In genomic region chr1:19067187-19067911, GRCh38 we compare ENCODE assay signal across 10 cellular contexts.
A peak's percentile ranks its signal among the peaks of the same experiment; 100 is the strongest.
DNase-seq lines count a peak whose midpoint lies in the region; ATAC-seq and TF ChIP-seq lines count a peak whose summit lies in the region.
"Had no signal": no experiment of that assay in that cellular context is flagged by ENCODE, and none has a peak within 500 bp of the region (broad histone marks: within the 10 kb centered on the region; RNA-seq: fewer than 3 reads in every experiment).

No MANE protein-coding gene starts in this region.

- no peaks in the 10 kb centered on the region; the same call in 1 of the 2 replicates for H4K20me1 ChIP-seq in IMR-90 (ENCODE audit: insufficient read depth, low read length)

- DNase-seq in AG04450 (ENCODE audit: low read depth, low spot score) (no peak), IMR-90 (no peak), caudate nucleus (lab: John Stamatoyannopoulos, UW) (peak in 50 of 61 donors; percentile 16 to 90 (median 75)), mesendoderm (peak; percentile 92), AG20443 (ENCODE audit: low spot score) (no peak), NCI-H1930 (lab: John Stamatoyannopoulos, UW) (no peak)
- DNase-seq: RPMI8226, small intestine had no signal

- H4K5ac ChIP-seq in IMR-90 (ENCODE audit: low read depth, low read length): no peak overlapping the region
- no peak overlapping the region for H4K5ac ChIP-seq in mesendoderm (ENCODE audit: low read length)

- CTCF ChIA-PET in AG04450 (lab: Charles Lee): interaction anchor here (0.7 to 2.7 kb wide), 2 partner anchors 154 to 160 kb away, joined by 3 to 12 read pairs; no protein-coding TSS in a partner anchor
- CTCF ChIA-PET in IMR-90 (lab: Yijun Ruan, JAX): no interaction called here

- WGBS in IMR-90 (ENCODE audit: extremely low coverage in 2 of 2, insufficient read length in 1 of 2), 2 experiments: 57% methylated on average over 5 of the region's 17 CpGs; no CpG with 5 or more reads in 1 of the 2 experiments
- no CpG with 5 or more reads among the region's 17 CpGs for WGBS in mesendoderm (ENCODE audit: extremely low coverage, insufficient coverage, low lambda C conversion rate)

- ATAC-seq in IMR-90 (ENCODE audit: low read depth) (no peak), HG02981 (IDR thresholded peaks at IDR 0.05; ENCODE audit: unreplicated experiment) (no peak), GM18873 (IDR thresholded peaks at IDR 0.05; ENCODE audit: low FRiP score, unreplicated experiment) (no peak)

- intact Hi-C loops in IMR-90 (cut with micrococcal nuclease): no loop called here

- H2BK15ac ChIP-seq in IMR-90 (ENCODE audit: low read depth, low read length) (no peak overlapping the region), mesendoderm (replicated peaks; ENCODE audit: low read depth) (no peak overlapping the region)

- H2AFZ ChIP-seq in IMR-90 (replicated peaks; ENCODE audit: low read length, poor library complexity): peak overlapping the region; percentile 52

- no peaks in the 10 kb centered on the region for H3K9me1 ChIP-seq in IMR-90 (ENCODE audit: insufficient read depth, low read length)

- H3K9me3 ChIP-seq in AG04450 (ENCODE audit: control insufficient read depth, insufficient read depth, low read length): no peaks in the 10 kb centered on the region; the same call in 1 of the 2 replicates
- H3K9me3 ChIP-seq in IMR-90 (ENCODE audit: control insufficient read depth, insufficient read depth, low read length): no peaks in the 10 kb centered on the region

- peak overlapping the region; percentile 67 for H2AK5ac ChIP-seq in IMR-90 (ENCODE audit: low read depth, low read length)
- H2AK5ac ChIP-seq in mesendoderm (ENCODE audit: low read length): no peak overlapping the region

- H3K79me1 ChIP-seq in IMR-90 (ENCODE audit: low read depth in 1 of 2, low read length in 2 of 2) (no peaks in the 10 kb centered on the region), mesendoderm (ENCODE audit: low read length) (no peaks in the 10 kb centered on the region)

- H2AK9ac ChIP-seq in IMR-90 (replicated peaks; ENCODE audit: low read depth, low read length, poor library complexity): peak overlapping the region; percentile 20

- H4K91ac ChIP-seq in IMR-90 (ENCODE audit: insufficient read depth, low read depth, low read length): no peak overlapping the region

- H2BK120ac ChIP-seq in IMR-90 (ENCODE audit: low read depth, low read length) (peak overlapping the region; percentile 46; the same call in 1 of the 2 replicates), mesendoderm (ENCODE audit: low read depth, low read length) (no peak overlapping the region)

- dilution Hi-C loops in IMR-90 (cut with HindIII; ENCODE audit: low sequenced_read_pairs, unreplicated experiment): no loop called here

- H4K8ac ChIP-seq in IMR-90 (ENCODE audit: low read depth in 2 of 2, low read length in 2 of 2) (no peak overlapping the region), mesendoderm (ENCODE audit: low read depth, low read length) (no peak overlapping the region)

- H3K4me3 ChIP-seq in AG04450 (ENCODE audit: low read depth, low read length) (no peak overlapping the region), IMR-90 (ENCODE audit: insufficient read depth, low read depth, low read length) (no peak overlapping the region), mesendoderm (ENCODE audit: low read length) (no peak overlapping the region)

- BruUV-seq in IMR-90 (replicated peaks; lab: Mats Ljungman, UMichigan): no TSS peak

- TF ChIP-seq POLR2A in IMR-90 (IDR thresholded peaks at IDR 0.05; ENCODE audit: low read depth, low read length): no peak

- H3K9ac ChIP-seq in IMR-90 (ENCODE audit: low read depth, low read length) (no peak overlapping the region), mesendoderm (ENCODE audit: low read length) (peak overlapping the region; percentile 13)

- H3K27ac ChIP-seq in AG04450 (ENCODE audit: low read depth, low read length): peak overlapping the region; percentile 21
- H3K27ac ChIP-seq in IMR-90 (ENCODE audit: insufficient read depth, low read length): no peak overlapping the region
- peak overlapping the region; percentile 29 for H3K27ac ChIP-seq in caudate nucleus (ENCODE audit: low read depth, low read length)
- no peak overlapping the region for H3K27ac ChIP-seq in mesendoderm (ENCODE audit: low read depth, low read length)

- H3K18ac ChIP-seq in IMR-90 (ENCODE audit: low read depth, low read length): no peak overlapping the region
- H3K18ac ChIP-seq in mesendoderm (ENCODE audit: low read length): no peak overlapping the region

- H3K56ac ChIP-seq in IMR-90 (ENCODE audit: extremely low read depth, insufficient read depth, low read length) (no peak overlapping the region), mesendoderm (ENCODE audit: low read length) (peak overlapping the region; percentile 30)

- peak; percentile 10; the same call in 1 of the 2 replicates for TF ChIP-seq CTCF in AG04450 (IDR thresholded peaks at IDR 0.05; ENCODE audit: low read depth, low read length)
- no peak for TF ChIP-seq CTCF in IMR-90 (conservative IDR thresholded peaks at IDR 0.05; ENCODE audit: low read depth, low read length)

- no peak overlapping the region; the same call in 1 of the 2 replicates for H2BK20ac ChIP-seq in IMR-90 (ENCODE audit: low read depth, low read length)

- H3K14ac ChIP-seq in IMR-90 (replicated peaks; ENCODE audit: low read depth, low read length): no peak overlapping the region; the same call in 1 of the 2 replicates

- in situ Hi-C loops in IMR-90 (cut with MboI; ENCODE audit: low sequenced_read_pairs): no loop called here

- no peak overlapping the region for H3K4me2 ChIP-seq in IMR-90 (ENCODE audit: low read depth, low read length)
- no peak overlapping the region for H3K4me2 ChIP-seq in mesendoderm (ENCODE audit: low read length)

- H2BK5ac ChIP-seq in IMR-90 (ENCODE audit: low read depth, low read length, poor library complexity, severe bottlenecking) (no peak overlapping the region), mesendoderm (ENCODE audit: low read length) (no peak overlapping the region)

- H3K23ac ChIP-seq in IMR-90 (ENCODE audit: low read depth, low read length) (no peak overlapping the region), mesendoderm (ENCODE audit: low read length) (no peak overlapping the region)

- no peak for TF ChIP-seq RAD21 in IMR-90 (IDR thresholded peaks at IDR 0.05; ENCODE audit: low read length)

- H3K4me1 ChIP-seq in IMR-90 (ENCODE audit: control insufficient read depth, insufficient read depth, low read length) (peaks cover 2% of the 10 kb centered on the region; the same call in 1 of the 2 replicates), mesendoderm (ENCODE audit: control insufficient read depth, low read depth, low read length) (peaks cover 7% of the 10 kb centered on the region)

- H3K27me3 ChIP-seq in AG04450 (ENCODE audit: control insufficient read depth, insufficient read depth, low read length): no peaks in the 10 kb centered on the region
- H3K27me3 ChIP-seq in IMR-90 (ENCODE audit: control insufficient read depth, insufficient read depth, low read length): no peaks in the 10 kb centered on the region
- no peaks in the 10 kb centered on the region for H3K27me3 ChIP-seq in mesendoderm (ENCODE audit: insufficient read depth, low read length, poor library complexity)

- H3K79me2 ChIP-seq in mesendoderm (ENCODE audit: control insufficient read depth, insufficient read depth, low read length): no peaks in the 10 kb centered on the region

- POLR2A ChIA-PET in AG04450 (lab: Yijun Ruan, JAX): no interaction called here
- POLR2A ChIA-PET in IMR-90 (lab: Charles Lee; ENCODE audit: unreplicated experiment): no interaction called here

- H3K36me3 ChIP-seq in IMR-90 (ENCODE audit: control insufficient read depth, insufficient read depth, low read length) (0 out of 2 replicates have a peak, but pooled peaks cover 1% of the 10 kb centered on the region), mesendoderm (ENCODE audit: control insufficient read depth, insufficient read depth, low read length) (no peaks in the 10 kb centered on the region)

- H3K4ac ChIP-seq in IMR-90 (ENCODE audit: low read depth, low read length) (no peak overlapping the region), mesendoderm (ENCODE audit: low read depth, low read length) (no peak overlapping the region)

TF ChIP-seq in IMR-90, 13 proteins besides CTCF, POLR2A, EP300 and RAD21:
- TF ChIP-seq MXI1 (IDR thresholded peaks at IDR 0.05; ENCODE audit: borderline replicate concordance, low read depth, low read length): no peak
- no peak for TF ChIP-seq MAFK (IDR thresholded peaks at IDR 0.05; ENCODE audit: low read depth, low read length)
- TF ChIP-seq USF2 (IDR thresholded peaks at IDR 0.05; ENCODE audit: low read depth, low read length): peak; percentile 29; the same call in 1 of the 2 replicates

Comparison
In these comparisons a context has a peak if more than half of its experiments do, and no peak if none do; other contexts are left out.
1. DNase-seq: peak in caudate nucleus (50 of 61) and mesendoderm (single experiment); none in AG04450 (single experiment), IMR-90 (single experiment), AG20443 (single experiment) and NCI-H1930 (0 of 2).
2. H3K27ac ChIP-seq: peak in AG04450 (single experiment) and caudate nucleus (single experiment); none in IMR-90 (single experiment) and mesendoderm (single experiment).